ENCODE assay signal across 1 cellular context in genomic region chr7:101435461-101436225, GRCh38.
TF ChIP-seq lines count a peak whose summit lies in the region.

No MANE protein-coding gene starts in this region.

TF ChIP-seq in SK-N-SH, 30 proteins besides CTCF, POLR2A, EP300 and RAD21 (continued from another document):
- TF ChIP-seq IRF3 (IDR thresholded peaks at IDR 0.05; ENCODE audit: low read depth, low read length) = no peak
- TF ChIP-seq GATA2 (CRISPR knock-in tag; IDR thresholded peaks at IDR 0.05) = no peak
- no peak for TF ChIP-seq USF2 (IDR thresholded peaks at IDR 0.05; ENCODE audit: borderline replicate concordance, low read depth, low read length)
- no peak for TF ChIP-seq NFIC (IDR thresholded peaks at IDR 0.05; ENCODE audit: borderline replicate concordance)
- TF ChIP-seq TCF12 (IDR thresholded peaks at IDR 0.05) = no peak
- TF ChIP-seq ELF1 (IDR thresholded peaks at IDR 0.05) = no peak
- no peak for TF ChIP-seq TEAD4 (IDR thresholded peaks at IDR 0.05; ENCODE audit: borderline replicate concordance, insufficient read depth)
- no peak for TF ChIP-seq RCOR1 (IDR thresholded peaks at IDR 0.05; ENCODE audit: low read length)
